7 cellular contexts compared by ENCODE assay signal in genomic region chr9:39463696-39464095, GRCh38.
A peak's percentile ranks its signal among the peaks of the same experiment; 100 is the strongest.
DNase-seq lines count a peak whose midpoint lies in the region; ATAC-seq and TF ChIP-seq lines count a peak whose summit lies in the region.
"Not testable (repeated sequence)": the region's sequence is repeated elsewhere in the genome, so short reads cannot be mapped to it uniquely, and the experiment has no call there.

No MANE protein-coding gene starts in this region.

- H3K27me3 ChIP-seq in colonic mucosa; trophoblast cell (ENCODE audit: insufficient read depth, low read length): not testable (repeated sequence)

- CTCF ChIA-PET in activated B cell treated with CpG ODN at 0.5 μM for 24 hours (lab: Charles Lee), result not testable (repeated sequence)

- not testable (repeated sequence) for H2BK12ac ChIP-seq in trophoblast cell (ENCODE audit: low read length)

- not testable (repeated sequence) for H2AFZ ChIP-seq in trophoblast cell (ENCODE audit: insufficient read depth, low read length, poor library complexity)

- H3K14ac ChIP-seq in trophoblast cell (ENCODE audit: low read length), result not testable (repeated sequence)

- H3K4me2 ChIP-seq in trophoblast cell (ENCODE audit: low read length), result peak overlapping the region; percentile 58

- WGBS in trophoblast cell (ENCODE audit: extremely low coverage, insufficient coverage, insufficient read length), result no CpG with 5 or more reads among the region's 8 CpGs

- H3K9me3 ChIP-seq in colonic mucosa; trophoblast cell (ENCODE audit: insufficient read depth, low read depth, low read length): not testable (repeated sequence)

- H3K4me1 ChIP-seq in colonic mucosa; trophoblast cell (ENCODE audit: control insufficient read depth in 1 of 2, insufficient read depth in 2 of 2, low read length in 2 of 2): not testable (repeated sequence)

- not testable (repeated sequence) for H4K12ac ChIP-seq in trophoblast cell (ENCODE audit: low read depth, low read length)

- H3K18ac ChIP-seq in trophoblast cell (ENCODE audit: low read length), result not testable (repeated sequence)

- not testable (repeated sequence) for H3K23ac ChIP-seq in trophoblast cell (ENCODE audit: low read length)

- not testable (repeated sequence) for H3K27ac Mint-ChIP-seq in IgD-negative memory B cell, activated B cell treated with CpG ODN at 0.5 μM for 24 hours

- not testable (repeated sequence) for H3K36me3 Mint-ChIP-seq in IgD-negative memory B cell; activated B cell treated with CpG ODN at 0.5 μM for 24 hours (ENCODE audit: low read depth)

- H3K4me1 Mint-ChIP-seq in IgD-negative memory B cell, activated B cell treated with CpG ODN at 0.5 μM for 24 hours: not testable (repeated sequence)

- H3K36me3 ChIP-seq in colonic mucosa; trophoblast cell (ENCODE audit: control insufficient read depth in 1 of 2, insufficient read depth in 2 of 2, low read length in 2 of 2): not testable (repeated sequence)

- not testable (repeated sequence) for H3K27ac ChIP-seq in colonic mucosa; trophoblast cell (ENCODE audit: low read depth, low read length)

- H3K4me3 ChIP-seq in colonic mucosa, result peak overlapping the region; percentile 51
- H3K4me3 ChIP-seq in trophoblast cell (ENCODE audit: low read depth, low read length), result not testable (repeated sequence)

- H2BK5ac ChIP-seq in trophoblast cell (ENCODE audit: low read depth, low read length, poor library complexity), result not testable (repeated sequence)

- not testable (repeated sequence) for H3K27me3 Mint-ChIP-seq in IgD-negative memory B cell, activated B cell treated with CpG ODN at 0.5 μM for 24 hours

- not testable (repeated sequence) for H3K9ac ChIP-seq in colonic mucosa (ENCODE audit: low read depth in 2 of 2, low read length in 2 of 2); trophoblast cell (ENCODE audit: low read length)

- TF ChIP-seq CTCF in activated B cell treated with CpG ODN at 0.5 μM for 24 hours (IDR thresholded peaks at IDR 0.05); colonic mucosa (IDR thresholded peaks at IDR 0.05): not testable (repeated sequence)

- not testable (repeated sequence) for DNase-seq in activated B cell treated with CpG ODN at 0.5 μM for 24 hours, colonic mucosa
- DNase-seq in iPS-NIHi11 (ENCODE audit: low spot score) (peak; percentile 1), trophoblast cell (peak in 1 of 2 donors; percentile 3)

- not testable (repeated sequence) for H3K79me1 ChIP-seq in trophoblast cell (ENCODE audit: low read length)

- H4K91ac ChIP-seq in trophoblast cell (ENCODE audit: low read depth, low read length), result not testable (repeated sequence)

- H3K4me3 Mint-ChIP-seq in IgD-negative memory B cell, result peak overlapping the region; percentile 91 to 98 (median 97)
- H3K4me3 Mint-ChIP-seq in activated B cell treated with CpG ODN at 0.5 μM for 24 hours, result peak overlapping the region; percentile 94

- not testable (repeated sequence) for H2BK120ac ChIP-seq in trophoblast cell (ENCODE audit: insufficient read depth, low read length, poor library complexity)

- POLR2A ChIA-PET in activated B cell treated with CpG ODN at 0.5 μM for 24 hours (lab: Charles Lee), result not testable (repeated sequence)

- ATAC-seq in GM18867 (IDR thresholded peaks at IDR 0.05; ENCODE audit: unreplicated experiment) (peak; percentile 75), HG02623 (IDR thresholded peaks at IDR 0.05; ENCODE audit: unreplicated experiment) (peak; percentile 36)
- ATAC-seq in activated B cell treated with CpG ODN at 0.5 μM for 24 hours (ENCODE audit: low read depth), result not testable (repeated sequence)

- H3K79me2 ChIP-seq in trophoblast cell (ENCODE audit: control insufficient read depth, insufficient read depth, low read length, poor library complexity), result not testable (repeated sequence)

- H3K4ac ChIP-seq in trophoblast cell (ENCODE audit: low read depth, low read length), result not testable (repeated sequence)

- intact Hi-C loops in activated B cell treated with CpG ODN at 0.5 μM for 24 hours (cut with micrococcal nuclease); colonic mucosa (cut with DNase I): not testable (repeated sequence)

- not testable (repeated sequence) for H4K8ac ChIP-seq in trophoblast cell (ENCODE audit: low read depth, low read length)

- H3K9me3 Mint-ChIP-seq in IgD-negative memory B cell, activated B cell treated with CpG ODN at 0.5 μM for 24 hours: not testable (repeated sequence)

- H2AK5ac ChIP-seq in trophoblast cell (ENCODE audit: low read length), result not testable (repeated sequence)
